9 cellular contexts compared by ENCODE assay signal in genomic region chr12:74490390-74491064, GRCh38. TPM values are rescaled to one million over a fixed set of nuclear protein-coding genes. Genes with fewer than 3 reads are reported as not detected.
DNase-seq lines count a peak whose midpoint lies in the region; ATAC-seq and TF ChIP-seq lines count a peak whose summit lies in the region.
"Had no signal": no experiment of that assay in that cellular context is flagged by ENCODE, and none has a peak within 500 bp of the region (broad histone marks: within the 10 kb centered on the region; RNA-seq: fewer than 3 reads in every experiment).

No MANE protein-coding gene starts in this region.

- H4K20me1 ChIP-seq in SU-DHL-6 (ENCODE audit: low read depth, low read length) = no peaks in the 10 kb centered on the region

- peaks cover 0 to 4% of the 10 kb centered on the region in 2 donors for H3K27me3 Mint-ChIP-seq in CD4-positive, alpha-beta memory T cell

- intact Hi-C loops in CD4-positive, alpha-beta memory T cell (cut with micrococcal nuclease) = no loop called here

- peak overlapping the region; percentile 66 to 83 (median 70) for H3K4me3 Mint-ChIP-seq in CD4-positive, alpha-beta memory T cell

- ATAC-seq in GM18909 (IDR thresholded peaks at IDR 0.05; ENCODE audit: poor library complexity, unreplicated experiment) = peak; percentile 81
- ATAC-seq in HG02970 (IDR thresholded peaks at IDR 0.05; ENCODE audit: low FRiP score, unreplicated experiment) = peak; percentile 83

- TF ChIP-seq CTCF in SU-DHL-6 (IDR thresholded peaks at IDR 0.05; ENCODE audit: insufficient read depth, low read length, poor library complexity, severe bottlenecking) = no peak
- no peak for TF ChIP-seq CTCF in WERI-Rb-1 (IDR thresholded peaks at IDR 0.05; ENCODE audit: low read depth, low read length)

- H3K27ac Mint-ChIP-seq in CD4-positive, alpha-beta memory T cell = peak overlapping the region in 5 of 7 donors; percentile 3 to 81 (median 9)

- H3K4me1 ChIP-seq in CD4-positive, alpha-beta memory T cell (ENCODE audit: insufficient read depth, low read length) = peaks cover 6% of the 10 kb centered on the region

- CTCF ChIA-PET in CD4-positive, alpha-beta memory T cell (lab: Charles Lee; ENCODE audit: partially characterized antibody) = no interaction called here

- POLR2A ChIA-PET in CD4-positive, alpha-beta memory T cell (lab: Charles Lee; ENCODE audit: partially characterized antibody) = interaction anchor here (1.0 kb wide), 1 partner anchor 8 kb away, joined by 3 read pairs; no protein-coding TSS in a partner anchor

- H3K27ac ChIP-seq in CD4-positive, alpha-beta memory T cell (ENCODE audit: low read depth, low read length) = no peak overlapping the region
- no peak overlapping the region for H3K27ac ChIP-seq in SU-DHL-6 (ENCODE audit: low read depth, low read length)
- no peak overlapping the region for H3K27ac ChIP-seq in WERI-Rb-1

- H3K9me2 ChIP-seq in SU-DHL-6 (replicated peaks; ENCODE audit: insufficient read depth, low read length) = no peaks in the 10 kb centered on the region

- H3K36me3 ChIP-seq in CD4-positive, alpha-beta memory T cell (ENCODE audit: insufficient read depth, low read length) = no peaks in the 10 kb centered on the region
- H3K36me3 ChIP-seq in SU-DHL-6 (ENCODE audit: low read length) (no peaks in the 10 kb centered on the region), WERI-Rb-1 (no peaks in the 10 kb centered on the region)

- H3K79me2 ChIP-seq in SU-DHL-6 (ENCODE audit: insufficient read depth, low read length) = no peaks in the 10 kb centered on the region

- no peaks in the 10 kb centered on the region for H3K36me3 Mint-ChIP-seq in CD4-positive, alpha-beta memory T cell

- peaks cover 10 to 17% (median 14%) of the 10 kb centered on the region in 4 donors for H3K4me1 Mint-ChIP-seq in CD4-positive, alpha-beta memory T cell

- peaks cover 0 to 2% (median 0%) of the 10 kb centered on the region in 8 donors for H3K9me3 Mint-ChIP-seq in CD4-positive, alpha-beta memory T cell

- no peak overlapping the region for H3K9ac ChIP-seq in SU-DHL-6 (ENCODE audit: low read length)

- no peaks in the 10 kb centered on the region for H3K9me3 ChIP-seq in CD4-positive, alpha-beta memory T cell (ENCODE audit: control insufficient read depth in 1 of 2, low read length in 2 of 2)
- H3K9me3 ChIP-seq in SU-DHL-6 (ENCODE audit: insufficient read depth, low read length) (no peaks in the 10 kb centered on the region), WERI-Rb-1 (ENCODE audit: severe bottlenecking) (no peaks in the 10 kb centered on the region)

- peak overlapping the region in 1 of 2 donors; percentile 47 for H3K4me3 ChIP-seq in CD4-positive, alpha-beta memory T cell (ENCODE audit: low read length in 2 of 2)
- no peak overlapping the region for H3K4me3 ChIP-seq in SU-DHL-6 (ENCODE audit: insufficient read depth, low read length, poor library complexity, severe bottlenecking)
- no peak overlapping the region for H3K4me3 ChIP-seq in WERI-Rb-1 (ENCODE audit: low read depth, low read length)

- peak overlapping the region; percentile 22 for H3K4me2 ChIP-seq in SU-DHL-6 (ENCODE audit: low read depth, low read length, poor library complexity, severe bottlenecking)

- H3K27me3 ChIP-seq in CD4-positive, alpha-beta memory T cell (ENCODE audit: insufficient read depth, low read length) = no peaks in the 10 kb centered on the region
- H3K27me3 ChIP-seq in SU-DHL-6 (ENCODE audit: low read length) = no peaks in the 10 kb centered on the region
- no peaks in the 10 kb centered on the region for H3K27me3 ChIP-seq in WERI-Rb-1 (ENCODE audit: insufficient read depth, low read depth, severe bottlenecking)

- H3F3A ChIP-seq in SU-DHL-6 (ENCODE audit: insufficient read depth) = no peaks in the 10 kb centered on the region

- DNase-seq in CD4-positive, alpha-beta memory T cell = peak in 2 of 5 donors; percentile 6 to 15
- no peak for DNase-seq in WERI-Rb-1
- no peak for DNase-seq in hepatic stellate cell (ENCODE audit: low spot score)
- DNase-seq in hippocampal formation (lab: John Stamatoyannopoulos, UW) = no peak
- no peak for DNase-seq in Ammon's horn (ENCODE audit: low spot score)
- DNase-seq: aorta had no signal

- H2AFZ ChIP-seq in SU-DHL-6 (ENCODE audit: low read depth, low read length, severe bottlenecking) = no peak overlapping the region

RNA-seq across cellular contexts. Expression of gene ATXN7L3B, which starts 47.1 kb away (rescaled TPM):
- 10 to 100 TPM; 45.1 to 46.2 TPM for total RNA-seq in CD4-positive, alpha-beta memory T cell
- polyA plus RNA-seq in CD4-positive, alpha-beta memory T cell = 10 to 100 TPM; 25.3 to 28.5 TPM
